ENCODE assay signal across 33 cellular contexts in genomic region chr2:230455005-230455684, GRCh38. TPM values are rescaled to one million over a fixed set of nuclear protein-coding genes. Genes with fewer than 3 reads are reported as not detected.
DNase-seq lines count a peak whose midpoint lies in the region; ATAC-seq lines count a peak whose summit lies in the region.
"Had no signal": no experiment of that assay in that cellular context is flagged by ENCODE, and none has a peak within 500 bp of the region (broad histone marks: within the 10 kb centered on the region; RNA-seq: fewer than 3 reads in every experiment).

No MANE protein-coding gene starts in this region.

- no peak for DNase-seq in CD8-positive, alpha-beta memory T cell
- no peak for DNase-seq in immature natural killer cell
- no peak for DNase-seq in OCI-M1 (lab: John Stamatoyannopoulos, UW)
- no peak for DNase-seq in right cardiac atrium
- no peak for DNase-seq in AML-193 (lab: John Stamatoyannopoulos, UW)
- DNase-seq: activated CD4-positive, alpha-beta T cell treated with anti-CD3 and anti-CD28 coated beads for 1 hour; activated CD8-positive, alpha-beta memory T cell treated with anti-CD3 and anti-CD28 coated beads for 24 hours; activated naive CD4-positive, alpha-beta T cell treated with Interleukin-2 at 50 U/mL for 16 hours; activated T-cell treated with anti-CD3 and anti-CD28 coated beads, Interleukin-2, amount 50 U/mL, for 1 hour; anterior cingulate cortex; effector memory CD4-positive, alpha-beta T cell; EL; erythroblast; glutamatergic neuron; KBM-7; lower lobe of right lung; NCI-H1105 treated with DMSO at 0.1 percent for 48 hours; NCI-H2029 treated with DMSO at 0.1 percent for 48 hours; NCI-H69; pancreas; retina; SJCRH30; small intestine; stimulated activated CD4-positive, alpha-beta T cell treated with anti-CD3 and anti-CD28 coated beads, Interleukin-1b, Interleukin-23, amount 100 ng/mL, for 48 hours; stimulated activated CD8-positive, alpha-beta memory T cell treated with anti-CD3 and anti-CD28 coated beads, Interleukin-4, amount 100 ng/mL, for 48 hours; upper lobe of left lung had no signal

- intact Hi-C loops in right cardiac atrium (cut with DNase I): no loop called here

- POLR2A ChIA-PET in CD8-positive, alpha-beta memory T cell (lab: Charles Lee): no interaction called here

- WGBS in right cardiac atrium: 97% methylated on average over 2 of the region's 2 CpGs

- no peaks in the 10 kb centered on the region for H3K27me3 ChIP-seq in BLaER1 treated with 17β-estradiol and CSF1 and Interleukin-3, amounts not matched to agents 10 nM and 100 nM
- no peaks in the 10 kb centered on the region for H3K27me3 ChIP-seq in CD8-positive, alpha-beta memory T cell (ENCODE audit: insufficient read depth, low read length, poor library complexity, severe bottlenecking)
- no peaks in the 10 kb centered on the region for H3K27me3 ChIP-seq in right cardiac atrium (ENCODE audit: control insufficient read depth, insufficient read depth)
- H3K27me3 ChIP-seq: pancreas, SJCRH30, upper lobe of left lung had no signal

- no peak overlapping the region for H3K4me2 ChIP-seq in BLaER1 treated with 17β-estradiol and CSF1 and Interleukin-3, amounts not matched to agents 10 nM and 100 nM

- peaks cover 74 to 99% (median 86%) of the 10 kb centered on the region in 11 experiments for H3K36me3 ChIP-seq in BLaER1 treated with 17β-estradiol and CSF1 and Interleukin-3, amounts not matched to agents 10 nM and 100 nM
- peaks cover 33% of the 10 kb centered on the region for H3K36me3 ChIP-seq in CD8-positive, alpha-beta memory T cell (ENCODE audit: insufficient read depth, low read length)
- H3K36me3 ChIP-seq: HAP-1, SJCRH30 had no signal

- H3K27ac ChIP-seq in BLaER1 treated with 17β-estradiol and CSF1 and Interleukin-3, amounts not matched to agents 10 nM and 100 nM: peak overlapping the region in 6 of 11 experiments; percentile 23 to 98 (median 94); a peak in 7 of 22 replicates
- H3K27ac ChIP-seq in CD8-positive, alpha-beta memory T cell (ENCODE audit: low read depth, low read length): no peak overlapping the region
- H3K27ac ChIP-seq in right cardiac atrium (ENCODE audit: low read length): no peak overlapping the region
- H3K27ac ChIP-seq: C4-2B, coronary artery, lower lobe of right lung, pancreas, SJCRH30, upper lobe of left lung had no signal

- H3K9me3 ChIP-seq in BLaER1 treated with 17β-estradiol and CSF1 and Interleukin-3, amounts not matched to agents 10 nM and 100 nM (replicated peaks in 1 of 11): peaks cover 24 to 80% (median 48%) of the 10 kb centered on the region in 11 experiments
- H3K9me3 ChIP-seq in CD8-positive, alpha-beta memory T cell (ENCODE audit: low read length): no peaks in the 10 kb centered on the region
- H3K9me3 ChIP-seq in right cardiac atrium (ENCODE audit: control insufficient read depth, low read length): no peaks in the 10 kb centered on the region
- H3K9me3 ChIP-seq: HAP-1, lower lobe of right lung, pancreas, SJCRH30 had no signal

- peaks cover 0 to 8% (median 5%) of the 10 kb centered on the region in 5 donors for H3K9me3 Mint-ChIP-seq in CD8-positive, alpha-beta memory T cell
- H3K9me3 Mint-ChIP-seq in IgD-negative memory B cell (peaks cover 0 to 21% (median 2%) of the 10 kb centered on the region in 3 donors), immature natural killer cell (peaks cover 0 to 9% (median 1%) of the 10 kb centered on the region in 6 donors)

- CTCF ChIA-PET in CD8-positive, alpha-beta memory T cell (lab: Charles Lee): no interaction called here

- H3K36me3 Mint-ChIP-seq in CD8-positive, alpha-beta memory T cell: peaks cover 53 to 96% (median 70%) of the 10 kb centered on the region in 3 donors
- H3K36me3 Mint-ChIP-seq in IgD-negative memory B cell (peaks cover 59% of the 10 kb centered on the region), immature natural killer cell (peaks cover 60 to 74% (median 72%) of the 10 kb centered on the region in 3 donors)

- H4K20me1 ChIP-seq in BLaER1 treated with 17β-estradiol and CSF1 and Interleukin-3, amounts not matched to agents 10 nM and 100 nM: no peaks in the 10 kb centered on the region; a peak in 1 of 22 replicates

- peak overlapping the region in 4 of 10 experiments; percentile 1 to 34 (median 18); a peak in 3 of 20 replicates for H3K4me3 ChIP-seq in BLaER1 treated with 17β-estradiol and CSF1 and Interleukin-3, amounts not matched to agents 10 nM and 100 nM
- no peak overlapping the region for H3K4me3 ChIP-seq in CD8-positive, alpha-beta memory T cell (ENCODE audit: low read length)
- H3K4me3 ChIP-seq in right cardiac atrium (ENCODE audit: low read length): no peak overlapping the region
- H3K4me3 ChIP-seq: coronary artery, HAP-1, lower lobe of right lung, pancreas, SJCRH30, upper lobe of left lung had no signal

- H3K4me1 ChIP-seq in BLaER1 treated with 17β-estradiol and CSF1 and Interleukin-3, amounts not matched to agents 10 nM and 100 nM: peaks cover 8 to 48% (median 42%) of the 10 kb centered on the region in 10 experiments
- H3K4me1 ChIP-seq in CD8-positive, alpha-beta memory T cell (ENCODE audit: insufficient read depth, low read length): peaks cover 21% of the 10 kb centered on the region
- no peaks in the 10 kb centered on the region for H3K4me1 ChIP-seq in right cardiac atrium (ENCODE audit: control insufficient read depth, insufficient read depth, low read length)
- H3K4me1 ChIP-seq: HAP-1, lower lobe of right lung, pancreas, SJCRH30 had no signal

- peaks cover 0 to 1% of the 10 kb centered on the region in 2 donors for H3K27me3 Mint-ChIP-seq in CD8-positive, alpha-beta memory T cell
- H3K27me3 Mint-ChIP-seq in IgD-negative memory B cell (no peaks in the 10 kb centered on the region), immature natural killer cell (ENCODE audit: low read depth in 3 of 3) (peaks cover 0 to 2% (median 0%) of the 10 kb centered on the region in 3 donors)

- H3K9ac ChIP-seq in BLaER1 treated with 17β-estradiol and CSF1 and Interleukin-3, amounts not matched to agents 10 nM and 100 nM: no peak overlapping the region

- ATAC-seq in right cardiac atrium (no peak), GM18511 (IDR thresholded peaks at IDR 0.05; ENCODE audit: unreplicated experiment) (no peak)
- ATAC-seq: lower lobe of right lung, pancreas had no signal

- H3K4me1 Mint-ChIP-seq in CD8-positive, alpha-beta memory T cell: peaks cover 77 to 93% (median 91%) of the 10 kb centered on the region in 3 donors
- H3K4me1 Mint-ChIP-seq in IgD-negative memory B cell (peaks cover 66 to 80% (median 67%) of the 10 kb centered on the region in 3 donors), immature natural killer cell (peaks cover 56 to 96% of the 10 kb centered on the region in 2 donors)

- peak overlapping the region in 5 of 8 donors; percentile 5 to 73 (median 32) for H3K27ac Mint-ChIP-seq in CD8-positive, alpha-beta memory T cell
- H3K27ac Mint-ChIP-seq in IgD-negative memory B cell: peak overlapping the region in 2 of 3 donors; percentile 39 to 43
- peak overlapping the region in 4 of 6 donors; percentile 21 to 73 (median 56) for H3K27ac Mint-ChIP-seq in immature natural killer cell

- H3K4me3 Mint-ChIP-seq in CD8-positive, alpha-beta memory T cell: peak overlapping the region in 1 of 7 donors; percentile 51
- H3K4me3 Mint-ChIP-seq in IgD-negative memory B cell (peak overlapping the region in 2 of 4 donors; percentile 10 to 70), immature natural killer cell (no peak overlapping the region)

RNA-seq across cellular contexts. Expression of gene SP100, which starts 39.1 kb away (rescaled TPM):
- 10 to 100 TPM; 82.7 to 84.4 TPM for total RNA-seq in CD8-positive, alpha-beta memory T cell
- 209 TPM for polyA plus RNA-seq in CD8-positive, alpha-beta memory T cell
- polyA plus RNA-seq in IgD-negative memory B cell (288 TPM), immature natural killer cell (100 to 1,000 TPM in 1 of 3 donors, 10 to 100 TPM in 2; 85.8 to 221 (median 94.5) TPM), right cardiac atrium (64.5 TPM)
- total RNA-seq in right cardiac atrium: 10 to 100 TPM; 70.8 to 88.3 (median 76.5) TPM
- polyA plus RNA-seq: neural cell had no signal

Comparison
In these comparisons a context has a peak if more than half of its experiments do, and no peak if none do; other contexts are left out.
1. H3K27ac ChIP-seq: peak in BLaER1 treated with 17β-estradiol and CSF1 and Interleukin-3, amounts not matched to agents 10 nM and 100 nM (6 of 11); none in CD8-positive, alpha-beta memory T cell (single experiment) and right cardiac atrium (single experiment).
2. Peak in every context shown above with its lines, with median percentiles within 50 percentile points of each other: H3K27ac Mint-ChIP-seq.